18 cellular contexts compared by ENCODE assay signal in genomic region chr3:43073116-43073835, GRCh38. TPM values are rescaled to one million over a fixed set of nuclear protein-coding genes. Genes with fewer than 3 reads are reported as not detected.
DNase-seq lines count a peak whose midpoint lies in the region.
"Had no signal": no experiment of that assay in that cellular context is flagged by ENCODE, and none has a peak within 500 bp of the region (broad histone marks: within the 10 kb centered on the region; RNA-seq: fewer than 3 reads in every experiment).

No MANE protein-coding gene starts in this region.

- H3K9ac ChIP-seq in Karpas-422 (ENCODE audit: low read length) (peak overlapping the region; percentile 54), trophoblast cell (ENCODE audit: low read length) (no peak overlapping the region)
- H3K9ac ChIP-seq: BLaER1 had no signal

- no peak overlapping the region for H2AK5ac ChIP-seq in trophoblast cell (ENCODE audit: low read length)

- H3K9me3 Mint-ChIP-seq in activated CD4-positive, alpha-beta memory T cell treated with anti-CD3 and anti-CD28 coated beads for 36 hours: no peaks in the 10 kb centered on the region
- H3K9me3 Mint-ChIP-seq: CD14-positive monocyte, HFFc6 had no signal

- no peak overlapping the region for H2BK12ac ChIP-seq in trophoblast cell (ENCODE audit: low read length)

- no peak overlapping the region for H3K14ac ChIP-seq in trophoblast cell (ENCODE audit: low read length)

- H3K4me2 ChIP-seq in Karpas-422 (ENCODE audit: low read depth, low read length, poor library complexity, severe bottlenecking): peak overlapping the region; percentile 39
- no peak overlapping the region for H3K4me2 ChIP-seq in trophoblast cell (ENCODE audit: low read length)
- H3K4me2 ChIP-seq: A549, BLaER1 had no signal

- H2AFZ ChIP-seq in Karpas-422 (ENCODE audit: low read length) (no peak overlapping the region), trophoblast cell (ENCODE audit: insufficient read depth, low read length, poor library complexity) (no peak overlapping the region)

- CTCF ChIA-PET in activated CD4-positive, alpha-beta memory T cell treated with anti-CD3 and anti-CD28 coated beads for 36 hours (lab: Charles Lee): interaction anchor here (4.3 kb wide), 1 partner anchor 111 kb away, joined by 44 read pairs; no protein-coding TSS in a partner anchor

- no peak overlapping the region for H4K12ac ChIP-seq in trophoblast cell (ENCODE audit: low read depth, low read length)

- H2BK120ac ChIP-seq in trophoblast cell (ENCODE audit: insufficient read depth, low read length, poor library complexity): no peak overlapping the region

- no CpG with 5 or more reads among the region's 7 CpGs for WGBS in trophoblast cell (ENCODE audit: extremely low coverage, insufficient coverage, insufficient read length)

- no peaks in the 10 kb centered on the region for H3K27me3 Mint-ChIP-seq in activated CD4-positive, alpha-beta memory T cell treated with anti-CD3 and anti-CD28 coated beads for 36 hours
- H3K27me3 Mint-ChIP-seq: CD4-positive, alpha-beta memory T cell had no signal

- H3K27ac Mint-ChIP-seq in activated CD4-positive, alpha-beta memory T cell treated with anti-CD3 and anti-CD28 coated beads for 36 hours: no peak overlapping the region
- H3K27ac Mint-ChIP-seq: HFFc6 had no signal

- H3K4me3 ChIP-seq in Karpas-422 (ENCODE audit: low read length) (peak overlapping the region; percentile 4; the same call in 1 of the 2 replicates), trophoblast cell (ENCODE audit: low read depth, low read length) (no peak overlapping the region)
- H3K4me3 ChIP-seq: A549, BLaER1, GM12878 had no signal

- H3K36me3 Mint-ChIP-seq in activated CD4-positive, alpha-beta memory T cell treated with anti-CD3 and anti-CD28 coated beads for 36 hours: peaks cover 3% of the 10 kb centered on the region
- H3K36me3 Mint-ChIP-seq: CD14-positive monocyte had no signal

- H3K9me3 ChIP-seq in Karpas-422 (ENCODE audit: low read length): no peaks in the 10 kb centered on the region
- no peaks in the 10 kb centered on the region for H3K9me3 ChIP-seq in trophoblast cell (ENCODE audit: insufficient read depth, low read depth, low read length)
- H3K9me3 ChIP-seq: A549 had no signal

- POLR2A ChIA-PET in activated CD4-positive, alpha-beta memory T cell treated with anti-CD3 and anti-CD28 coated beads for 36 hours (lab: Charles Lee): no interaction called here

- no peak overlapping the region for H3K18ac ChIP-seq in trophoblast cell (ENCODE audit: low read length)

- H3K27me3 ChIP-seq in Karpas-422 (ENCODE audit: low read length): no peaks in the 10 kb centered on the region
- no peaks in the 10 kb centered on the region for H3K27me3 ChIP-seq in trophoblast cell (ENCODE audit: insufficient read depth, low read length)
- H3K27me3 ChIP-seq: BLaER1 had no signal

- H3K4me3 Mint-ChIP-seq in activated CD4-positive, alpha-beta memory T cell treated with anti-CD3 and anti-CD28 coated beads for 36 hours: no peak overlapping the region
- H3K4me3 Mint-ChIP-seq: CD14-positive monocyte; CD4-positive, alpha-beta memory T cell; HFFc6 had no signal

- H3K79me2 ChIP-seq in Karpas-422 (ENCODE audit: low read length) (no peaks in the 10 kb centered on the region), trophoblast cell (ENCODE audit: control insufficient read depth, insufficient read depth, low read length, poor library complexity) (no peaks in the 10 kb centered on the region)

- DNase-seq in Karpas-422: peak; percentile 64
- DNase-seq in islet precursor cell: peak; percentile 33
- DNase-seq in trophoblast cell: no peak
- peak; percentile 26 for DNase-seq in ureter (ENCODE audit: low spot score)
- no peak for DNase-seq in activated CD4-positive, alpha-beta memory T cell treated with anti-CD3 and anti-CD28 coated beads for 36 hours
- no peak for DNase-seq in anterior cingulate cortex (lab: John Stamatoyannopoulos, UW)
- no peak for DNase-seq in 8988T
- DNase-seq: CD4-positive, alpha-beta memory T cell; DMS153; DMS79 treated with DMSO at 0.1 percent for 48 hours; GOT3; H7; HFFc6 had no signal

- no peaks in the 10 kb centered on the region for H3K79me1 ChIP-seq in trophoblast cell (ENCODE audit: low read length)

- no peaks in the 10 kb centered on the region for H4K20me1 ChIP-seq in Karpas-422 (ENCODE audit: insufficient read depth, low read depth, low read length)
- H4K20me1 ChIP-seq: BLaER1 had no signal

- peaks cover 15% of the 10 kb centered on the region; the same call in 1 of the 2 replicates for H3K36me3 ChIP-seq in Karpas-422 (ENCODE audit: insufficient read depth, low read length)
- H3K36me3 ChIP-seq in trophoblast cell (ENCODE audit: control insufficient read depth in 1 of 2, insufficient read depth in 2 of 2, low read length in 2 of 2): no peaks in the 10 kb centered on the region

- H4K8ac ChIP-seq in trophoblast cell (ENCODE audit: low read depth, low read length): no peak overlapping the region

- peak overlapping the region; percentile 32 for H3K23ac ChIP-seq in trophoblast cell (ENCODE audit: low read length)

- H3K27ac ChIP-seq in Karpas-422 (ENCODE audit: low read length): peak overlapping the region; percentile 96
- H3K27ac ChIP-seq in trophoblast cell (ENCODE audit: low read depth, low read length): no peak overlapping the region
- H3K27ac ChIP-seq: A549, BLaER1, HL-60 had no signal

- no peak overlapping the region for H3K4ac ChIP-seq in trophoblast cell (ENCODE audit: low read depth, low read length)

- intact Hi-C loops in activated CD4-positive, alpha-beta memory T cell treated with anti-CD3 and anti-CD28 coated beads for 36 hours (cut with micrococcal nuclease): loop anchor here (10.0 kb wide), 1 partner anchor 108 kb away; no protein-coding TSS in a partner anchor

- peaks cover 3% of the 10 kb centered on the region for H3K4me1 Mint-ChIP-seq in activated CD4-positive, alpha-beta memory T cell treated with anti-CD3 and anti-CD28 coated beads for 36 hours (ENCODE audit: low read depth)
- H3K4me1 Mint-ChIP-seq: CD14-positive monocyte had no signal

- H3K4me1 ChIP-seq in Karpas-422 (ENCODE audit: low read length) (peaks cover 62% of the 10 kb centered on the region), trophoblast cell (ENCODE audit: control insufficient read depth in 1 of 2, insufficient read depth in 2 of 2, low read length in 2 of 2) (no peaks in the 10 kb centered on the region)
- H3K4me1 ChIP-seq: A549, BLaER1 had no signal

- H3K9me2 ChIP-seq in Karpas-422 (replicated peaks; ENCODE audit: insufficient read depth, low read length): no peaks in the 10 kb centered on the region

- no peak overlapping the region for H4K91ac ChIP-seq in trophoblast cell (ENCODE audit: low read depth, low read length)

- H2BK5ac ChIP-seq in trophoblast cell (ENCODE audit: low read depth, low read length, poor library complexity): no peak overlapping the region

RNA-seq across cellular contexts. Expression of gene POMGNT2, which starts 32.6 kb away (rescaled TPM):
- total RNA-seq in Karpas-422 (2014; rRNA removed; shearing (Covaris generic); ENCODE audit: low replicate concordance): 59.3 and 70.7 TPM in 2 replicates
- 7.0 and 7.2 TPM in 2 replicates for polyA plus RNA-seq in trophoblast cell (2013)
- 9.2 TPM for total RNA-seq in ureter
- total RNA-seq in activated CD4-positive, alpha-beta memory T cell treated with anti-CD3 and anti-CD28 coated beads for 36 hours: 1 to 10 TPM; 7.3 to 7.8 TPM

Comparison
In these comparisons a context has a peak if more than half of its experiments do, and no peak if none do; other contexts are left out.
1. DNase-seq: peak in Karpas-422 (single experiment), islet precursor cell (single experiment) and ureter (single experiment); none in trophoblast cell (0 of 2), activated CD4-positive, alpha-beta memory T cell treated with anti-CD3 and anti-CD28 coated beads for 36 hours (single experiment), anterior cingulate cortex (0 of 58) and 8988T (single experiment).